ENCODE assay signal across 34 cellular contexts in genomic region chr6:168018664-168019063, GRCh38. TPM values are rescaled to one million over a fixed set of nuclear protein-coding genes. Genes with fewer than 3 reads are reported as not detected.
"Had no signal": no experiment of that assay in that cellular context is flagged by ENCODE, and none has a peak within 500 bp of the region (broad histone marks: within the 10 kb centered on the region; RNA-seq: fewer than 3 reads in every experiment).

No MANE protein-coding gene starts in this region.

- H3K36me3 Mint-ChIP-seq: activated naive CD4-positive, alpha-beta T cell treated with anti-CD3 and anti-CD28 coated beads, Interleukin-2, amount 50 U/mL, for 24 hours; activated naive CD8-positive, alpha-beta T cell treated with anti-CD3 and anti-CD28 coated beads, Interleukin-2, amount 10 ng/mL, durations not matched to agents 7 days and 5 days had no signal

- H3K27ac ChIP-seq: SJCRH30, SK-N-MC had no signal

- H3K36me3 ChIP-seq: MG63, SJCRH30 had no signal

- H3K27me3 ChIP-seq: MG63, SJCRH30 had no signal

- H3K27ac Mint-ChIP-seq: activated CD4-positive, alpha-beta T cell treated with anti-CD3 and anti-CD28 coated beads, Interleukin-2, amount 10 ng/mL, durations not matched to agents 7 days and 5 days; activated CD8-positive, alpha-beta T cell treated with anti-CD3 and anti-CD28 coated beads, Interleukin-2, amount 10 ng/mL, durations not matched to agents 7 days and 5 days; activated naive CD8-positive, alpha-beta T cell treated with anti-CD3 and anti-CD28 coated beads, Interleukin-2, amount 10 ng/mL, durations not matched to agents 7 days and 5 days; activated T-cell treated with anti-CD3 and anti-CD28 coated beads, Interleukin-2, amount 50 U/mL, for 24 hours; activated T-helper 2 cell treated with anti-CD3 and anti-CD28 coated beads, Interferon-gamma antibody, Interleukin-2, Interleukin-4, amounts not matched to agents 10 μg/mL and 5 μg/mL and 100 μg/mL, durations not matched to agents 14 hours and 24 hours and 36 hours; brain; IgD-negative memory B cell had no signal

- ATAC-seq: activated CD8-positive, alpha-beta T cell treated with anti-CD3 and anti-CD28 coated beads, Interleukin-2, amount 10 ng/mL, durations not matched to agents 7 days and 5 days; Panc1 had no signal

- H3K4me3 ChIP-seq: MG63, SJCRH30, SK-N-MC had no signal

- H3K4me1 Mint-ChIP-seq: activated CD4-positive, alpha-beta T cell treated with anti-CD3 and anti-CD28 coated beads, Interleukin-2, amount 10 ng/mL, durations not matched to agents 7 days and 5 days; activated naive CD4-positive, alpha-beta T cell treated with anti-CD3 and anti-CD28 coated beads, Interleukin-2, amount 50 U/mL, for 24 hours; activated naive CD8-positive, alpha-beta T cell treated with anti-CD3 and anti-CD28 coated beads, Interleukin-2, amount 10 ng/mL, durations not matched to agents 7 days and 5 days; IgD-negative memory B cell had no signal

- H3K9me3 Mint-ChIP-seq: activated T-cell treated with anti-CD3 and anti-CD28 coated beads, Interleukin-2, amount 50 U/mL, for 24 hours had no signal

- H3K4me3 Mint-ChIP-seq: activated CD4-positive, alpha-beta T cell treated with anti-CD3 and anti-CD28 coated beads, Interleukin-2, amount 10 ng/mL, durations not matched to agents 7 days and 5 days; activated CD8-positive, alpha-beta T cell treated with anti-CD3 and anti-CD28 coated beads, Interleukin-2, amount 10 ng/mL, durations not matched to agents 7 days and 5 days; activated naive CD4-positive, alpha-beta T cell treated with anti-CD3 and anti-CD28 coated beads, Interleukin-2, amount 50 U/mL, for 24 hours; activated naive CD8-positive, alpha-beta T cell treated with anti-CD3 and anti-CD28 coated beads, Interleukin-2, amount 10 ng/mL, durations not matched to agents 7 days and 5 days; activated T-cell treated with anti-CD3 and anti-CD28 coated beads, Interleukin-2, amount 50 U/mL, for 24 hours; brain; IgD-negative memory B cell had no signal

- DNase-seq: activated CD4-positive, alpha-beta T cell treated with anti-CD3 and anti-CD28 coated beads, Interleukin-2, amount 10 ng/mL, durations not matched to agents 7 days and 5 days; activated CD4-positive, alpha-beta T cell treated with anti-CD3 and anti-CD28 coated beads, Interleukin-2, amount 50 U/mL, for 48 hours; activated CD8-positive, alpha-beta T cell treated with anti-CD3 and anti-CD28 coated beads, Interleukin-2, amount 10 ng/mL, durations not matched to agents 7 days and 5 days; activated gamma-delta T cell; activated naive CD4-positive, alpha-beta T cell treated with Interleukin-2 at 50 U/mL for 16 hours; activated naive CD8-positive, alpha-beta T cell treated with anti-CD3 and anti-CD28 coated beads, Interleukin-2, amount 10 ng/mL, durations not matched to agents 7 days and 5 days; activated T-cell treated with anti-CD3 and anti-CD28 coated beads, Interleukin-2, amount 50 U/mL, for 24 hours; Karpas-422; KBM-7; MG63; NCI-H1048; NCI-H1105 treated with DMSO at 0.1 percent for 48 hours; NCI-H1436; NCI-H1694; NCI-H1930; NCI-H2081 treated with DMSO at 0.1 percent for 48 hours; NCI-H226; NCI-H446 treated with DMSO at 0.1 percent for 48 hours; NCI-H524; NCI-H69; NCI-H82; SHP77; SJCRH30; T1000 had no signal

- H3K27me3 Mint-ChIP-seq: activated CD4-positive, alpha-beta T cell treated with anti-CD3 and anti-CD28 coated beads, Interleukin-2, amount 10 ng/mL, durations not matched to agents 7 days and 5 days had no signal

RNA-seq across cellular contexts. Expression of gene KIF25, which starts 21.2 kb away (rescaled TPM):
- total RNA-seq: activated CD4-positive, alpha-beta T cell treated with anti-CD3 and anti-CD28 coated beads, Interleukin-2, amount 10 ng/mL, durations not matched to agents 7 days and 5 days; activated CD8-positive, alpha-beta T cell treated with anti-CD3 and anti-CD28 coated beads, Interleukin-2, amount 10 ng/mL, durations not matched to agents 7 days and 5 days; activated naive CD8-positive, alpha-beta T cell treated with anti-CD3 and anti-CD28 coated beads, Interleukin-2, amount 10 ng/mL, durations not matched to agents 7 days and 5 days; activated T-helper 2 cell treated with anti-CD3 and anti-CD28 coated beads, Interferon-gamma antibody, Interleukin-2, Interleukin-4, amounts not matched to agents 10 μg/mL and 5 μg/mL and 100 μg/mL, durations not matched to agents 14 hours and 24 hours and 36 hours; astrocyte; bronchial epithelial cell; T-helper 1 cell treated with Interleukin-12 subunit alpha and Interleukin-12 subunit beta and Interleukin-4 antibody, amounts not matched to agents 30 ng/mL and 1 ng/mL, for 36 hours; T-helper 2 cell treated with Interferon-gamma antibody and Interleukin-4, amounts not matched to agents 100 ng/mL and 5 ng/mL, for 36 hours had no signal
- polyA plus RNA-seq: IgD-negative memory B cell had no signal
